ENCODE assay signal across 20 cellular contexts in genomic region chr3:17300441-17300840, GRCh38.
A peak's percentile ranks its signal among the peaks of the same experiment; 100 is the strongest.
DNase-seq lines count a peak whose midpoint lies in the region; ATAC-seq and TF ChIP-seq lines count a peak whose summit lies in the region.
"Had no signal": no experiment of that assay in that cellular context is flagged by ENCODE, and none has a peak within 500 bp of the region (broad histone marks: within the 10 kb centered on the region; RNA-seq: fewer than 3 reads in every experiment).

No MANE protein-coding gene starts in this region.

- H3K4me3 Mint-ChIP-seq in CD8-positive, alpha-beta T cell, result peak overlapping the region; percentile 32
- no peak overlapping the region for H3K4me3 Mint-ChIP-seq in activated CD8-positive, alpha-beta T cell treated with anti-CD3 and anti-CD28 coated beads, Interleukin-2, amount 10 ng/mL, durations not matched to agents 7 days and 5 days
- H3K4me3 Mint-ChIP-seq: stimulated activated naive B cell treated with anti-CD40 and anti-IgM and Interleukin-4, amounts not matched to agents 10 μg/mL and 1 μg/mL and 100 μg/mL, for 72 hours had no signal

- H3K4me1 ChIP-seq in CD8-positive, alpha-beta T cell (ENCODE audit: insufficient read depth, low read length), result peaks cover 13% of the 10 kb centered on the region
- H3K4me1 ChIP-seq in esophagus squamous epithelium, result peaks cover 0 to 7% (median 0%) of the 10 kb centered on the region in 3 donors

- H3K4me1 Mint-ChIP-seq in CD8-positive, alpha-beta T cell (ENCODE audit: low read depth), result peaks cover 6% of the 10 kb centered on the region
- H3K4me1 Mint-ChIP-seq in activated CD8-positive, alpha-beta T cell treated with anti-CD3 and anti-CD28 coated beads, Interleukin-2, amount 10 ng/mL, durations not matched to agents 7 days and 5 days (ENCODE audit: low read depth), result peaks cover 8% of the 10 kb centered on the region
- H3K4me1 Mint-ChIP-seq: stimulated activated naive B cell treated with anti-CD40 and anti-IgM and Interleukin-4, amounts not matched to agents 10 μg/mL and 1 μg/mL and 100 μg/mL, for 72 hours had no signal

- H3K36me3 Mint-ChIP-seq in CD8-positive, alpha-beta T cell, result peaks cover 7% of the 10 kb centered on the region
- H3K36me3 Mint-ChIP-seq in activated CD8-positive, alpha-beta T cell treated with anti-CD3 and anti-CD28 coated beads, Interleukin-2, amount 10 ng/mL, durations not matched to agents 7 days and 5 days (ENCODE audit: low read depth), result peaks cover 11% of the 10 kb centered on the region

- no peaks in the 10 kb centered on the region for H3K9me3 ChIP-seq in CD8-positive, alpha-beta T cell (ENCODE audit: low read length)
- H3K9me3 ChIP-seq in esophagus squamous epithelium, result no peaks in the 10 kb centered on the region
- H3K9me3 ChIP-seq: gastroesophageal sphincter, SK-N-SH, tibial artery had no signal

- H3K4me3 ChIP-seq in CD8-positive, alpha-beta T cell (ENCODE audit: low read depth, low read length), result no peak overlapping the region
- no peak overlapping the region for H3K4me3 ChIP-seq in esophagus squamous epithelium
- H3K4me3 ChIP-seq: gastroesophageal sphincter, lung, skin epidermis, tibial artery had no signal

- H3K27me3 Mint-ChIP-seq in CD8-positive, alpha-beta T cell (ENCODE audit: low read depth), result no peaks in the 10 kb centered on the region
- H3K27me3 Mint-ChIP-seq in activated CD8-positive, alpha-beta T cell treated with anti-CD3 and anti-CD28 coated beads, Interleukin-2, amount 10 ng/mL, durations not matched to agents 7 days and 5 days (ENCODE audit: low read depth), result no peaks in the 10 kb centered on the region
- H3K27me3 Mint-ChIP-seq: stimulated activated naive B cell treated with anti-CD40 and anti-IgM and Interleukin-4, amounts not matched to agents 10 μg/mL and 1 μg/mL and 100 μg/mL, for 72 hours had no signal

- WGBS in esophagus squamous epithelium, 2 donors, result 69 to 71% methylated on average over 4 of the region's 4 CpGs

- H3K27ac ChIP-seq in C4-2B (peak overlapping the region; percentile 79), esophagus squamous epithelium (no peak overlapping the region)
- H3K27ac ChIP-seq in CD8-positive, alpha-beta T cell (ENCODE audit: low read depth, low read length), result no peak overlapping the region
- H3K27ac ChIP-seq: gastroesophageal sphincter, skin epidermis had no signal

- DNase-seq in CD8-positive, alpha-beta T cell, result peak in 1 of 7 experiments; percentile 1
- no peak for DNase-seq in activated CD8-positive, alpha-beta T cell treated with anti-CD3 and anti-CD28 coated beads, Interleukin-2, amount 10 ng/mL, durations not matched to agents 7 days and 5 days
- DNase-seq in lung microvascular endothelial cell (ENCODE audit: low read depth in 2 of 2) (peak; percentile 13 to 56), esophagus squamous epithelium (lab: John Stamatoyannopoulos, UW) (no peak), DMS114 treated with DMSO at 0.1 percent for 48 hours (lab: John Stamatoyannopoulos, UW; ENCODE audit: unreplicated experiment) (no peak), GM20000 (ENCODE audit: low spot score) (no peak)
- DNase-seq: activated naive CD4-positive, alpha-beta T cell; effector CD8-positive, alpha-beta T cell; Karpas-422; NCI-H187; SK-N-SH; stimulated activated CD4-positive, alpha-beta T cell treated with anti-CD3 and anti-CD28 coated beads, Interleukin-2, amount 100 ng/mL, for 24 hours; stimulated activated naive B cell treated with anti-CD40 and anti-IgM and Interleukin-4, amounts not matched to agents 10 μg/mL and 1 μg/mL and 100 μg/mL, for 72 hours; tibial artery had no signal

- peak; percentile 31 for ATAC-seq in CD8-positive, alpha-beta T cell
- peak; percentile 19 for ATAC-seq in activated CD8-positive, alpha-beta T cell treated with anti-CD3 and anti-CD28 coated beads, Interleukin-2, amount 10 ng/mL, durations not matched to agents 7 days and 5 days
- ATAC-seq in HG03280 (IDR thresholded peaks at IDR 0.05; ENCODE audit: unreplicated experiment), result no peak
- ATAC-seq: esophagus mucosa; gastroesophageal sphincter; stimulated activated naive B cell treated with anti-CD40 and anti-IgM and Interleukin-4, amounts not matched to agents 10 μg/mL and 1 μg/mL and 100 μg/mL, for 72 hours had no signal

- no peaks in the 10 kb centered on the region for H3K27me3 ChIP-seq in CD8-positive, alpha-beta T cell (ENCODE audit: insufficient read depth, low read length)
- H3K27me3 ChIP-seq in esophagus squamous epithelium, result no peaks in the 10 kb centered on the region
- H3K27me3 ChIP-seq: gastroesophageal sphincter, tibial artery had no signal

- POLR2A ChIA-PET in CD8-positive, alpha-beta T cell (lab: Charles Lee), result no interaction called here
- POLR2A ChIA-PET in activated CD8-positive, alpha-beta T cell treated with anti-CD3 and anti-CD28 coated beads, Interleukin-2, amount 10 ng/mL, durations not matched to agents 7 days and 5 days (lab: Charles Lee), result no interaction called here

- TF ChIP-seq CTCF in C4-2B (conservative IDR thresholded peaks at IDR 0.05), result no peak
- no peak for TF ChIP-seq CTCF in CD8-positive, alpha-beta T cell (IDR thresholded peaks at IDR 0.05)
- TF ChIP-seq CTCF in esophagus squamous epithelium (IDR thresholded peaks at IDR 0.05), result no peak
- TF ChIP-seq CTCF in GM20000 (IDR thresholded peaks at IDR 0.05; ENCODE audit: extremely low read depth, missing control alignments), result no peak

- TF ChIP-seq POLR2A in esophagus squamous epithelium (IDR thresholded peaks at IDR 0.05), result no peak

- peak overlapping the region; percentile 33 for H3K27ac Mint-ChIP-seq in CD8-positive, alpha-beta T cell
- H3K27ac Mint-ChIP-seq in activated CD8-positive, alpha-beta T cell treated with anti-CD3 and anti-CD28 coated beads, Interleukin-2, amount 10 ng/mL, durations not matched to agents 7 days and 5 days, result peak overlapping the region; percentile 7
- H3K27ac Mint-ChIP-seq: stimulated activated naive B cell treated with anti-CD40 and anti-IgM and Interleukin-4, amounts not matched to agents 10 μg/mL and 1 μg/mL and 100 μg/mL, for 72 hours had no signal

- no peaks in the 10 kb centered on the region for H3K36me3 ChIP-seq in CD8-positive, alpha-beta T cell (ENCODE audit: insufficient read depth, low read length)
- H3K36me3 ChIP-seq in esophagus squamous epithelium, result no peaks in the 10 kb centered on the region
- H3K36me3 ChIP-seq: tibial artery had no signal

- CTCF ChIA-PET in CD8-positive, alpha-beta T cell (lab: Charles Lee), result no interaction called here
- CTCF ChIA-PET in activated CD8-positive, alpha-beta T cell treated with anti-CD3 and anti-CD28 coated beads, Interleukin-2, amount 10 ng/mL, durations not matched to agents 7 days and 5 days (lab: Charles Lee), result no interaction called here

- intact Hi-C loops in CD8-positive, alpha-beta T cell (cut with DNase I, micrococcal nuclease), result no loop called here
- intact Hi-C loops in esophagus squamous epithelium (cut with DNase I), result no loop called here

- H3K9me3 Mint-ChIP-seq in CD8-positive, alpha-beta T cell, result no peaks in the 10 kb centered on the region
- no peaks in the 10 kb centered on the region for H3K9me3 Mint-ChIP-seq in activated CD8-positive, alpha-beta T cell treated with anti-CD3 and anti-CD28 coated beads, Interleukin-2, amount 10 ng/mL, durations not matched to agents 7 days and 5 days (ENCODE audit: insufficient read depth)
- H3K9me3 Mint-ChIP-seq: stimulated activated naive B cell treated with anti-CD40 and anti-IgM and Interleukin-4, amounts not matched to agents 10 μg/mL and 1 μg/mL and 100 μg/mL, for 72 hours had no signal

Comparison
In these comparisons a context has a peak if more than half of its experiments do, and no peak if none do; other contexts are left out.
1. DNase-seq: peak in lung microvascular endothelial cell (2 of 2); none in activated CD8-positive, alpha-beta T cell treated with anti-CD3 and anti-CD28 coated beads, Interleukin-2, amount 10 ng/mL, durations not matched to agents 7 days and 5 days (single experiment), esophagus squamous epithelium (single experiment), DMS114 treated with DMSO at 0.1 percent for 48 hours (single experiment) and GM20000 (single experiment).